In the genomic region with DNA sequence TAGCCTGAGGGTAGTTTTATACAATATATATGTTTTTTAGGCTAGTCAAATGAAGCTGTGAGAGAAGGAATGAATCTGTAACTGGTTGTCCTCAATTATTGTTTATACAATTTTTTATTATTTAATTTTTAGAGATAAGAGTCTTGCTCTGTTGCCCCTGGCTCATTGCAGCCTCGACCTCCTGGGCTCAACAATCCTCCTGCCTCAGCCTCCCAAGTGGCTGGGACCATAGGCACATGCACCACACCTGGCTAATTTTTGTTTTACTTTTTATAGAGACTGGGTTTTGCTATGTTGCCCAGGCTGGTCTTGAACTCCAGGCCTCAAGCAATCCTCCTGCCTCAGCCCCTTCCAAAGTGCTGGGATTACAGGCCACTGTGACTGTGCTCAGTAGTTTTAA, we compare ENCODE assay signal across 14 cellular contexts. TPM values are rescaled to one million over a fixed set of nuclear protein-coding genes. Genes with fewer than 3 reads are reported as not detected.
DNase-seq lines count a peak whose midpoint lies in the region; ATAC-seq and TF ChIP-seq lines count a peak whose summit lies in the region.
"Had no signal": no experiment of that assay in that cellular context is flagged by ENCODE, and none has a peak within 500 bp of the region (broad histone marks: within the 10 kb centered on the region; RNA-seq: fewer than 3 reads in every experiment).

No MANE protein-coding gene starts in this region.

- peak overlapping the region; percentile 28 for H3K27ac Mint-ChIP-seq in activated T-cell treated with anti-CD3 and anti-CD28 coated beads, Interleukin-2, amount 50 U/mL, for 24 hours
- H3K27ac Mint-ChIP-seq in CD4-positive, CD25-positive, alpha-beta regulatory T cell = no peak overlapping the region
- H3K27ac Mint-ChIP-seq in activated B cell treated with CpG ODN at 0.5 μM for 24 hours = peak overlapping the region; percentile 44
- no peak overlapping the region for H3K27ac Mint-ChIP-seq in nephron
- H3K27ac Mint-ChIP-seq: B cell had no signal

- no peak overlapping the region for H3K4me3 ChIP-seq in CD4-positive, CD25-positive, alpha-beta regulatory T cell (ENCODE audit: low read depth, low read length)

- H3K36me3 ChIP-seq in CD4-positive, CD25-positive, alpha-beta regulatory T cell (ENCODE audit: control insufficient read depth, insufficient read depth, low read length) = peaks cover 27% of the 10 kb centered on the region

- CTCF ChIA-PET in activated B cell treated with CpG ODN at 0.5 μM for 24 hours (lab: Charles Lee) = no interaction called here

- H3K4me3 Mint-ChIP-seq in activated T-cell treated with anti-CD3 and anti-CD28 coated beads, Interleukin-2, amount 50 U/mL, for 24 hours = no peak overlapping the region
- H3K4me3 Mint-ChIP-seq in activated T-cell treated with anti-CD3 and anti-CD28 coated beads, Interleukin-2, amount 50 U/mL, for 4 hours = no peak overlapping the region
- H3K4me3 Mint-ChIP-seq in CD4-positive, CD25-positive, alpha-beta regulatory T cell = peak overlapping the region in 3 of 4 donors; percentile 39 to 75 (median 61)
- H3K4me3 Mint-ChIP-seq in activated B cell treated with CpG ODN at 0.5 μM for 24 hours (no peak overlapping the region), nephron (peak overlapping the region in 2 of 3 experiments; percentile 57 to 65)
- H3K4me3 Mint-ChIP-seq: B cell had no signal

- intact Hi-C loops in activated B cell treated with CpG ODN at 0.5 μM for 24 hours (cut with micrococcal nuclease) = loop anchor here (5.0 to 10.0 kb wide), 3 partner anchors 38 to 760 kb away; a partner anchor contains a TSS

- H3K9me3 Mint-ChIP-seq in activated T-cell treated with anti-CD3 and anti-CD28 coated beads, Interleukin-2, amount 50 U/mL, for 24 hours = no peaks in the 10 kb centered on the region
- H3K9me3 Mint-ChIP-seq in activated T-cell treated with anti-CD3 and anti-CD28 coated beads, Interleukin-2, amount 50 U/mL, for 4 hours = no peaks in the 10 kb centered on the region
- peaks cover 0 to 2% (median 0%) of the 10 kb centered on the region in 7 donors for H3K9me3 Mint-ChIP-seq in CD4-positive, CD25-positive, alpha-beta regulatory T cell
- H3K9me3 Mint-ChIP-seq in activated B cell treated with CpG ODN at 0.5 μM for 24 hours = no peaks in the 10 kb centered on the region
- H3K9me3 Mint-ChIP-seq in nephron = no peaks in the 10 kb centered on the region
- H3K9me3 Mint-ChIP-seq: CD8-positive, alpha-beta memory T cell; IgD-negative memory B cell had no signal

- ATAC-seq in activated T-cell treated with anti-CD3 and anti-CD28 coated beads, Interleukin-2, amount 50 U/mL, for 4 hours = no peak
- ATAC-seq in CD4-positive, CD25-positive, alpha-beta regulatory T cell (ENCODE audit: low read depth in 2 of 2) = no peak
- no peak for ATAC-seq in activated B cell treated with CpG ODN at 0.5 μM for 24 hours (ENCODE audit: low read depth)
- ATAC-seq: HCT116 had no signal

- DNase-seq in activated T-cell treated with anti-CD3 and anti-CD28 coated beads, Interleukin-2, amount 50 U/mL, for 24 hours = no peak
- no peak for DNase-seq in activated T-cell treated with anti-CD3 and anti-CD28 coated beads, Interleukin-2, amount 50 U/mL, for 4 hours
- no peak for DNase-seq in CD4-positive, CD25-positive, alpha-beta regulatory T cell
- DNase-seq in activated B cell treated with CpG ODN at 0.5 μM for 24 hours (no peak), activated gamma-delta T cell treated with Interleukin-2 at 50 U/mL for 16 hours (no peak), NCI-H2107 (lab: John Stamatoyannopoulos, UW) (no peak), GOT3 (lab: John Stamatoyannopoulos, UW) (no peak)
- DNase-seq: ACHN; Caco-2; CD8-positive, alpha-beta memory T cell had no signal

- no peak for TF ChIP-seq CTCF in activated B cell treated with CpG ODN at 0.5 μM for 24 hours (IDR thresholded peaks at IDR 0.05)
- TF ChIP-seq CTCF in nephron (IDR thresholded peaks at IDR 0.05; ENCODE audit: unreplicated experiment in 3 of 3) = no peak

- H3K27me3 ChIP-seq in CD4-positive, CD25-positive, alpha-beta regulatory T cell (ENCODE audit: control insufficient read depth, insufficient read depth, low read length) = no peaks in the 10 kb centered on the region

- H3K4me1 Mint-ChIP-seq in activated T-cell treated with anti-CD3 and anti-CD28 coated beads, Interleukin-2, amount 50 U/mL, for 24 hours (ENCODE audit: low read depth) = peaks cover 21% of the 10 kb centered on the region
- peaks cover 12% of the 10 kb centered on the region for H3K4me1 Mint-ChIP-seq in activated T-cell treated with anti-CD3 and anti-CD28 coated beads, Interleukin-2, amount 50 U/mL, for 4 hours (ENCODE audit: low read depth)
- peaks cover 0 to 18% (median 9%) of the 10 kb centered on the region in 4 donors for H3K4me1 Mint-ChIP-seq in CD4-positive, CD25-positive, alpha-beta regulatory T cell
- H3K4me1 Mint-ChIP-seq in activated B cell treated with CpG ODN at 0.5 μM for 24 hours (peaks cover 16% of the 10 kb centered on the region), nephron (peaks cover 19% of the 10 kb centered on the region)

- POLR2A ChIA-PET in activated B cell treated with CpG ODN at 0.5 μM for 24 hours (lab: Charles Lee) = interaction anchor here (1.2 kb wide), 1 partner anchor 93 kb away, joined by 3 read pairs; no protein-coding TSS in a partner anchor

- no peaks in the 10 kb centered on the region for H3K27me3 Mint-ChIP-seq in activated T-cell treated with anti-CD3 and anti-CD28 coated beads, Interleukin-2, amount 50 U/mL, for 24 hours
- no peaks in the 10 kb centered on the region for H3K27me3 Mint-ChIP-seq in activated T-cell treated with anti-CD3 and anti-CD28 coated beads, Interleukin-2, amount 50 U/mL, for 4 hours (ENCODE audit: low read depth)
- H3K27me3 Mint-ChIP-seq in CD4-positive, CD25-positive, alpha-beta regulatory T cell = no peaks in the 10 kb centered on the region
- H3K27me3 Mint-ChIP-seq in activated B cell treated with CpG ODN at 0.5 μM for 24 hours = no peaks in the 10 kb centered on the region
- H3K27me3 Mint-ChIP-seq in nephron (ENCODE audit: low read depth) = no peaks in the 10 kb centered on the region
- H3K27me3 Mint-ChIP-seq: B cell; CD8-positive, alpha-beta memory T cell; IgD-negative memory B cell had no signal

- no peak overlapping the region for H3K27ac ChIP-seq in CD4-positive, CD25-positive, alpha-beta regulatory T cell (ENCODE audit: insufficient read depth, low read length, poor library complexity, severe bottlenecking)

- H3K9me3 ChIP-seq in CD4-positive, CD25-positive, alpha-beta regulatory T cell (ENCODE audit: control insufficient read depth in 2 of 2, low read length in 2 of 2) = no peaks in the 10 kb centered on the region
- H3K9me3 ChIP-seq: Caco-2 had no signal

- H3K4me1 ChIP-seq in CD4-positive, CD25-positive, alpha-beta regulatory T cell (ENCODE audit: control insufficient read depth, insufficient read depth, low read length, poor library complexity, severe bottlenecking) = peaks cover 15% of the 10 kb centered on the region

- H3K36me3 Mint-ChIP-seq in activated T-cell treated with anti-CD3 and anti-CD28 coated beads, Interleukin-2, amount 50 U/mL, for 24 hours (ENCODE audit: low read depth) = peaks cover 66% of the 10 kb centered on the region
- peaks cover 19% of the 10 kb centered on the region for H3K36me3 Mint-ChIP-seq in activated T-cell treated with anti-CD3 and anti-CD28 coated beads, Interleukin-2, amount 50 U/mL, for 4 hours (ENCODE audit: insufficient read depth)
- peaks cover 12% of the 10 kb centered on the region for H3K36me3 Mint-ChIP-seq in CD4-positive, CD25-positive, alpha-beta regulatory T cell
- peaks cover 43% of the 10 kb centered on the region for H3K36me3 Mint-ChIP-seq in activated B cell treated with CpG ODN at 0.5 μM for 24 hours (ENCODE audit: low read depth)
- H3K36me3 Mint-ChIP-seq in nephron (ENCODE audit: low read depth) = peaks cover 37% of the 10 kb centered on the region

RNA-seq across cellular contexts. Expression of a gene that starts 2.7 kb away (rescaled TPM):
- total RNA-seq in activated T-cell treated with anti-CD3 and anti-CD28 coated beads, Interleukin-2, amount 50 U/mL, for 4 hours = 10 to 100 TPM; 81.6 to 99.0 (median 86.3) TPM
- 64.3 TPM for total RNA-seq in CD4-positive, CD25-positive, alpha-beta regulatory T cell
- polyA plus RNA-seq in CD4-positive, CD25-positive, alpha-beta regulatory T cell = 10 to 100 TPM; 38.1 to 61.1 (median 43.6) TPM
- 26.0 and 32.9 TPM in 2 replicates for total RNA-seq in activated B cell treated with CpG ODN at 0.5 μM for 24 hours

RNA-seq across cellular contexts. Expression of a gene that starts 4.1 kb away (rescaled TPM):
- total RNA-seq in activated T-cell treated with anti-CD3 and anti-CD28 coated beads, Interleukin-2, amount 50 U/mL, for 4 hours = 1 to 10 TPM; 1.3 to 1.9 (median 1.8) TPM
- total RNA-seq in CD4-positive, CD25-positive, alpha-beta regulatory T cell = 12.4 TPM
- 1 to 10 TPM; 1.4 to 2.5 (median 1.7) TPM for polyA plus RNA-seq in CD4-positive, CD25-positive, alpha-beta regulatory T cell
- 5.5 and 6.1 TPM in 2 replicates for total RNA-seq in activated B cell treated with CpG ODN at 0.5 μM for 24 hours

RNA-seq across cellular contexts. Expression of a gene that starts 24.4 kb away (rescaled TPM):
- total RNA-seq in activated T-cell treated with anti-CD3 and anti-CD28 coated beads, Interleukin-2, amount 50 U/mL, for 4 hours = 10 to 100 TPM; 34.1 to 37.7 (median 35.2) TPM
- total RNA-seq in CD4-positive, CD25-positive, alpha-beta regulatory T cell = 57.0 TPM
- polyA plus RNA-seq in CD4-positive, CD25-positive, alpha-beta regulatory T cell = 10 to 100 TPM; 24.4 to 34.8 (median 28.3) TPM
- total RNA-seq in activated B cell treated with CpG ODN at 0.5 μM for 24 hours = 39.4 and 43.0 TPM in 2 replicates

RNA-seq across cellular contexts. Expression of a gene that starts 36.0 kb away (rescaled TPM):
- 100 to 1,000 TPM in 2 of 3 donors, 10 to 100 TPM in 1; 98.6 to 122 (median 106) TPM for total RNA-seq in activated T-cell treated with anti-CD3 and anti-CD28 coated beads, Interleukin-2, amount 50 U/mL, for 4 hours
- total RNA-seq in CD4-positive, CD25-positive, alpha-beta regulatory T cell = 20.4 TPM
- polyA plus RNA-seq in CD4-positive, CD25-positive, alpha-beta regulatory T cell = 1 to 10 TPM; 4.4 to 6.3 (median 5.4) TPM
- total RNA-seq in activated B cell treated with CpG ODN at 0.5 μM for 24 hours = 21.9 and 25.1 TPM in 2 replicates

RNA-seq across cellular contexts. Expression of a gene that starts 51.1 kb away (rescaled TPM):
- 10 to 100 TPM; 27.5 to 39.3 (median 33.8) TPM for total RNA-seq in activated T-cell treated with anti-CD3 and anti-CD28 coated beads, Interleukin-2, amount 50 U/mL, for 4 hours
- total RNA-seq in CD4-positive, CD25-positive, alpha-beta regulatory T cell = 73.4 TPM
- 10 to 100 TPM; 45.5 to 54.0 (median 51.4) TPM for polyA plus RNA-seq in CD4-positive, CD25-positive, alpha-beta regulatory T cell
- total RNA-seq in activated B cell treated with CpG ODN at 0.5 μM for 24 hours = 56.9 and 58.3 TPM in 2 replicates

Comparison
In these comparisons a context has a peak if more than half of its experiments do, and no peak if none do; other contexts are left out.
1. H3K27ac Mint-ChIP-seq: peak in activated T-cell treated with anti-CD3 and anti-CD28 coated beads, Interleukin-2, amount 50 U/mL, for 24 hours (single experiment) and activated B cell treated with CpG ODN at 0.5 μM for 24 hours (single experiment); none in CD4-positive, CD25-positive, alpha-beta regulatory T cell (0 of 3) and nephron (0 of 3).
2. H3K4me3 Mint-ChIP-seq: peak in CD4-positive, CD25-positive, alpha-beta regulatory T cell (3 of 4) and nephron (2 of 3); none in activated T-cell treated with anti-CD3 and anti-CD28 coated beads, Interleukin-2, amount 50 U/mL, for 24 hours (single experiment), activated T-cell treated with anti-CD3 and anti-CD28 coated beads, Interleukin-2, amount 50 U/mL, for 4 hours (single experiment) and activated B cell treated with CpG ODN at 0.5 μM for 24 hours (single experiment).